ENCODE assay signal across 11 cellular contexts in the genomic region with DNA sequence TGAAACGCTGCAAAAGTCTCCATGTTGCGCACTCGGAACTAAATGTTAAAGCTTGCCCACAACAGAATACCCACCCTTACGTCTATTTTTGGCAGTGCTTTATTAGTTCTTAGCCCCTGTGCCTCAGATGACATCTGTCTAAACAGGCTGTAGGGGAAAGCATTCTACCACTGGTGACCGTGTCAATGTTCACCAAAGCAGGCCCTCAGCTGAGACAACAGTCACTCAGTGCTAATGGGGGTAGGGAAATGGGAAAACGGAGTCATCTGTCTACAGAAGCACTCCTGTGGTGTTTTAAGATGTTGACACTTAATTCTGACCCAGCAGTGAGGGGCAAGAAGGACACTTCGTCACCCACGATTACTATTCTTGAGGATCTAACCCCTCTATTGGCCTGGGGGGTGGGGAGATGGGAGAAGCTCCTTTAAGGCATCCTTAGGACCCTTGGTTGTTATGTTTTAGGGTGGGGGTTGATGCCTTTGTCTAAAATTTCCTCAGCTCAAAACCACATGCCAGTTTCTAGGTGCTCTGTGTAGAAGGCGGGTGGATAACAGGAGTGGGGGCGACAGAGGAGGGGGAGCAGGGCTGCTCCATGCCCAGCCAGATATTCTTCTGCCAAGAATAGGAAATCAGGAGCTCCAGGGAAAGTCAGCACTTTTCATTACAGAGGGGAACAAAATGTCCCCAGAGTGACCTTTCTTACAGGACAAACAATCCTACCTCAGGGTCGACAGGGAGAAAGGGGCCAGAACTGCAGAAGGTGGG. TPM values are rescaled to one million over a fixed set of nuclear protein-coding genes. Genes with fewer than 3 reads are reported as not detected.
DNase-seq lines count a peak whose midpoint lies in the region; ATAC-seq and TF ChIP-seq lines count a peak whose summit lies in the region.
"Had no signal": no experiment of that assay in that cellular context is flagged by ENCODE, and none has a peak within 500 bp of the region (broad histone marks: within the 10 kb centered on the region; RNA-seq: fewer than 3 reads in every experiment).

No MANE protein-coding gene starts in this region.

- no peaks in the 10 kb centered on the region for H3K27me3 ChIP-seq in uterus

- intact Hi-C loops in Right ventricle myocardium inferior (cut with DNase I), result no loop called here
- intact Hi-C loops in cardiac septum (cut with DNase I), result no loop called here
- intact Hi-C loops in uterus (cut with DNase I; ENCODE audit: low total_unique reads), result no loop called here

- no peak overlapping the region for H3K4me3 ChIP-seq in uterus

- in situ Hi-C loops in ACHN (cut with HindIII; ENCODE audit: low pct_ligation_motif_present, low pct_unique_long_range_greater_than_20kb, low sequenced_read_pairs), result no loop called here

- no peaks in the 10 kb centered on the region for H3K9me3 ChIP-seq in uterus
- H3K9me3 ChIP-seq: neutrophil had no signal

- H3K4me1 ChIP-seq in uterus, result peaks cover 0 to 9% of the 10 kb centered on the region in 2 donors

- ATAC-seq in Right ventricle myocardium inferior, result peak; percentile 14

- H3K36me3 ChIP-seq in uterus, result no peaks in the 10 kb centered on the region
- H3K36me3 ChIP-seq: neutrophil had no signal

- TF ChIP-seq CTCF in uterus (IDR thresholded peaks at IDR 0.05), result no peak

- H3K27ac ChIP-seq in uterus, result peak overlapping the region; percentile 87 to 94
- H3K27ac ChIP-seq: neutrophil had no signal

- no peak for TF ChIP-seq POLR2A in uterus (IDR thresholded peaks at IDR 0.05)

- DNase-seq in Right ventricle myocardium inferior (ENCODE audit: missing footprints) (no peak), cardiac septum (ENCODE audit: low spot score) (no peak), medulla oblongata (ENCODE audit: extremely low spot score) (peak; percentile 63), uterus (no peak), ACHN (no peak)
- no peak for DNase-seq in activated CD4-positive, CD25-positive, alpha-beta regulatory T cell (lab: John Stamatoyannopoulos, UW)
- DNase-seq: activated CD8-positive, alpha-beta memory T cell treated with anti-CD3 and anti-CD28 coated beads for 24 hours; CD4-positive, alpha-beta memory T cell; effector CD8-positive, alpha-beta T cell had no signal

RNA-seq across cellular contexts. Expression of a gene that starts 15.6 kb away (rescaled TPM):
- not detected for total RNA-seq in Right ventricle myocardium inferior
- total RNA-seq in cardiac septum, result not detected
- total RNA-seq in uterus, result under 1 TPM in 2 of 4 donors, not detected in 2; 0.07 to 0.26 TPM
- total RNA-seq: CD4-positive, alpha-beta memory T cell; NCI-H460 had no signal

RNA-seq across cellular contexts. Expression of a gene that starts 19.3 kb away (rescaled TPM):
- 140 TPM for total RNA-seq in Right ventricle myocardium inferior
- 80.0 TPM for total RNA-seq in cardiac septum
- total RNA-seq in uterus, result 10 to 100 TPM in 1 of 4 donors, 1 to 10 TPM in 1, under 1 TPM in 1, not detected in 1; 0.29 to 28.2 (median 2.1) TPM

RNA-seq across cellular contexts. Expression of a gene that starts 21.5 kb away (rescaled TPM):
- total RNA-seq in Right ventricle myocardium inferior (17.5 TPM), cardiac septum (33.8 TPM), uterus (10 to 100 TPM in 3 of 4 donors, 1 to 10 TPM in 1; 6.5 to 40.2 (median 35.7) TPM)
- total RNA-seq: CD4-positive, alpha-beta memory T cell; NCI-H460 had no signal

RNA-seq across cellular contexts. Expression of a gene that starts 27.8 kb away (rescaled TPM):
- total RNA-seq in Right ventricle myocardium inferior (13.1 TPM), cardiac septum (10.7 TPM), uterus (10 to 100 TPM in 1 of 4 donors, 1 to 10 TPM in 3; 3.3 to 23.1 (median 6.8) TPM)

RNA-seq across cellular contexts. Expression of a gene that starts 45.2 kb away (rescaled TPM):
- total RNA-seq in Right ventricle myocardium inferior, result 68.7 TPM
- 110 TPM for total RNA-seq in cardiac septum
- total RNA-seq in uterus, result 100 to 1,000 TPM; 228 to 564 (median 354) TPM
